ENCODE assay signal across 1 cellular context in genomic region chr16:27374794-27375499, GRCh38.
TF ChIP-seq lines count a peak whose summit lies in the region.

No MANE protein-coding gene starts in this region.

TF ChIP-seq in GM12878, 131 proteins besides CTCF, POLR2A, EP300 and RAD21 (continued from another document):
- TF ChIP-seq TARDBP (IDR thresholded peaks at IDR 0.05; ENCODE audit: borderline replicate concordance): no peak
- TF ChIP-seq ZNF592 (IDR thresholded peaks at IDR 0.05): no peak
- TF ChIP-seq ZNF24 (IDR thresholded peaks at IDR 0.05): 0 out of 2 replicates have a peak, but pooled peaks have one; percentile 3
- no peak for TF ChIP-seq NFYA (IDR thresholded peaks at IDR 0.05; ENCODE audit: borderline replicate concordance, low read depth, low read length)
- TF ChIP-seq MAX (IDR thresholded peaks at IDR 0.05; ENCODE audit: low read depth, low read length): peak; percentile 13; the same call in 1 of the 2 replicates
- no peak for TF ChIP-seq SREBF1 (IDR thresholded peaks at IDR 0.05; ENCODE audit: low read length)
- TF ChIP-seq USF2 (IDR thresholded peaks at IDR 0.05; ENCODE audit: borderline replicate concordance, low read depth, low read length): peak; percentile 94
- no peak for TF ChIP-seq JUNB (IDR thresholded peaks at IDR 0.05)
- TF ChIP-seq ZNF217 (IDR thresholded peaks at IDR 0.05): no peak
- no peak for TF ChIP-seq ZZZ3 (IDR thresholded peaks at IDR 0.05; ENCODE audit: control insufficient read depth, insufficient read length, low read depth)
- TF ChIP-seq PBX3 (IDR thresholded peaks at IDR 0.05; ENCODE audit: insufficient replicate concordance, low read depth, low read length): no peak
- peak; percentile 55 for TF ChIP-seq CHD2 (IDR thresholded peaks at IDR 0.05; ENCODE audit: borderline replicate concordance, low read depth, low read length)
- TF ChIP-seq MEF2A (IDR thresholded peaks at IDR 0.05; ENCODE audit: insufficient read depth, low read depth, low read length): no peak
- peak; percentile 80 for TF ChIP-seq ATF7 (IDR thresholded peaks at IDR 0.05; ENCODE audit: low read depth)
